In the genomic region with DNA sequence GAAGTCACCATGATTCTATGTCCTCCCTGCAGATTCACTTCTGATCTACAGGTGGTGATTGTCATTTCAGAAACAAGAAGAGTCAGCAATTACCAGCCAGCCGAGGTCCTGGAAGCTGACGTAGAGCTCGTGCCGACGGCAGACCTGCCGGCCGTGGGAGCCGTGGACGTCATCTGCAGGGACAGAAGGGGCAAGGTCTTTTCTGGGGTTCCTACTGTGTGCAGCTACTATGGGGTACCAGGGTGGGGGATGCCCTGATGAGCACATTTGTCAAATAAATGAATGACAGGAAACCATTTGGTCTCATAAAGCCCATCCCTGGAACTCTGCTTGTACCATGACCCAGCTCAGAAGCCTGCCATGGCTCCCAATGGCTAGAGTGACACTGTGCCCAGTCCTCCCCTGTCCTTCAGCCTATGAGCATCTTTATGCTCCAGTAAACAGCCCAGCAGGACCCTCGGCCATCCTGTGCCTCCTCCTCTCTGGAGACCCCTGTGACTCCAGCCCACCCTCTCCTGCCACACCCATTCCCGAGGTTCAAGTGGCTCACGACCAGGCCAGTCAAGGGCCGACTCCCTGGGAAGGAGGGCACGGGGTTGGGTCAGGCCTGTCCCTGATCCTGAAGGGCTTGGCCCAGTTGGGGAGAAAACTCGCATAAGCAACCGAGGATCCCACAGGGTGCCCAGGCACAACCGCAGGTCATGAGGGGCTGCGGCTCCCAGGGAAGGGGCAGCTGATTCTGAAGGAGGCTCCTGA, we compare ENCODE assay signal across 4 cellular contexts. TPM values are rescaled to one million over a fixed set of nuclear protein-coding genes. Genes with fewer than 3 reads are reported as not detected.
"Had no signal": no experiment of that assay in that cellular context is flagged by ENCODE, and none has a peak within 500 bp of the region (broad histone marks: within the 10 kb centered on the region; RNA-seq: fewer than 3 reads in every experiment).

No MANE protein-coding gene starts in this region.

RNA-seq across cellular contexts. Expression of a gene that starts 7.4 kb away (rescaled TPM):
- total RNA-seq: chondrocyte had no signal
- polyA plus RNA-seq: keratinocyte had no signal

RNA-seq across cellular contexts. Expression of a gene that starts 24.9 kb away (rescaled TPM):
- total RNA-seq: glomerular endothelial cell, mammary epithelial cell had no signal
